8 cellular contexts compared by ENCODE assay signal in the genomic region with DNA sequence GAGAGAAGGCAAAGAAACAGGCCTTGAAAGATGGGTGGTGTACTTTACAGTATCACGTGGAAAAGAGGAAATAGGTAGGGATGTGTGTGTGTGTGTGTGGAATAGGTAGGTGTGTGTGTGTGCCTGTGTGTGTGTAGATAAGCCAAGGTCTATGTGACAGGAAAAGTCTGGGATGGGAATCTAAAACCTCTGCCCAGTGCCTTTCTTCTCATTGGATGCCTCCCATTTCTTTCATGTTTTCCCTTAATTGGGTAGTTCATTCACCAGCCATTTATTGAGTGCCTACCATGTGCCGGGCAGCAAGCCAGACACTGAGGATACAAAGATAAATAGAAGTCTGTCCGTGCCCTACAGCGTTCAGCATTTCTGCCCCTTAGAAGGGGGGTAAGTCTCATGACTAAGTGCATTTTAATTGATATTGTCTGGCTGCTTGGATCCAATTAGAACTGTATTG. TPM values are rescaled to one million over a fixed set of nuclear protein-coding genes. Genes with fewer than 3 reads are reported as not detected.
A peak's percentile ranks its signal among the peaks of the same experiment; 100 is the strongest.
DNase-seq lines count a peak whose midpoint lies in the region; ATAC-seq and TF ChIP-seq lines count a peak whose summit lies in the region.

No MANE protein-coding gene starts in this region.

- peak overlapping the region; percentile 84 for H3K4me3 Mint-ChIP-seq in MCF 10A (ENCODE audit: unreplicated experiment)

- TF ChIP-seq CTCF in AG04449 (IDR thresholded peaks at IDR 0.05; ENCODE audit: insufficient read depth, low read length, missing control alignments) (no peak), MCF 10A (IDR thresholded peaks at IDR 0.05; ENCODE audit: unreplicated experiment) (no peak), lung (IDR thresholded peaks at IDR 0.05; ENCODE audit: control extremely low read depth, extremely low read depth) (no peak), upper lobe of left lung (IDR thresholded peaks at IDR 0.05) (no peak)

- no peaks in the 10 kb centered on the region for H3K9me3 ChIP-seq in HUES64 (ENCODE audit: insufficient read depth, low read depth, low read length)
- H3K9me3 ChIP-seq in lung (ENCODE audit: control insufficient read depth in 2 of 2, insufficient read depth in 1 of 2, low read length in 1 of 2): no peaks in the 10 kb centered on the region
- H3K9me3 ChIP-seq in upper lobe of left lung: no peaks in the 10 kb centered on the region

- H3K27ac ChIP-seq in HUES64 (ENCODE audit: low read depth, low read length): no peak overlapping the region
- H3K27ac ChIP-seq in lung (ENCODE audit: low read depth in 1 of 2, low read length in 1 of 2): peak overlapping the region in 1 of 2 donors; percentile 91
- peak overlapping the region in 3 of 4 donors; percentile 89 to 94 (median 92) for H3K27ac ChIP-seq in upper lobe of left lung

- peaks cover 34% of the 10 kb centered on the region for H3K4me1 Mint-ChIP-seq in MCF 10A (ENCODE audit: insufficient read depth, unreplicated experiment)

- intact Hi-C loops in MCF 10A (cut with micrococcal nuclease): no loop called here

- 88% methylated on average over 4 of the region's 4 CpGs for WGBS in HUES64
- WGBS in lung, 2 donors: 25 to 26% methylated on average over 4 of the region's 4 CpGs
- WGBS in upper lobe of left lung, 2 donors: 25 to 29% methylated on average over 4 of the region's 4 CpGs

- POLR2A ChIA-PET in AG04449 (lab: Yijun Ruan, JAX) (interaction anchor here (0.6 to 2.8 kb wide), 3 partner anchors 10 to 48 kb away, joined by 3 to 23 read pairs (median 19); a partner anchor contains a TSS), MCF 10A (lab: Yijun Ruan, JAX) (interaction anchor here (0.6 to 3.5 kb wide), 17 partner anchors 10 to 702 kb away, joined by 3 to 41 read pairs (median 7); a partner anchor contains a TSS)

- no peak for ATAC-seq in lung (ENCODE audit: insufficient read depth, low FRiP score)
- ATAC-seq in upper lobe of left lung (ENCODE audit: low FRiP score in 2 of 2): no peak
- no peak for ATAC-seq in GM18520 (IDR thresholded peaks at IDR 0.05; ENCODE audit: unreplicated experiment)

- no peaks in the 10 kb centered on the region for H3K9me3 Mint-ChIP-seq in MCF 10A (ENCODE audit: unreplicated experiment)

- peak overlapping the region; percentile 63; the same call in 1 of the 2 replicates for H3K9ac ChIP-seq in HUES64 (ENCODE audit: low read depth, low read length)

- no peak for TF ChIP-seq POLR2A in upper lobe of left lung (IDR thresholded peaks at IDR 0.05)

- no peak for DNase-seq in AG04449 (ENCODE audit: low read depth, low spot score)
- peak; percentile 16 for DNase-seq in MCF 10A (ENCODE audit: unreplicated experiment)
- DNase-seq in lung (ENCODE audit: low spot score): no peak
- DNase-seq in upper lobe of left lung: no peak
- no peak for DNase-seq in ecto neural progenitor cell (ENCODE audit: low spot score)
- no peak for DNase-seq in UCSD-AML1 (lab: John Stamatoyannopoulos, UW; ENCODE audit: unreplicated experiment)

- H3K27me3 ChIP-seq in HUES64 (ENCODE audit: insufficient read depth, low read length): peaks cover 28% of the 10 kb centered on the region
- no peaks in the 10 kb centered on the region for H3K27me3 ChIP-seq in lung (ENCODE audit: control insufficient read depth, insufficient read depth)
- H3K27me3 ChIP-seq in upper lobe of left lung: no peaks in the 10 kb centered on the region

- CTCF ChIA-PET in AG04449 (lab: Yijun Ruan, JAX): interaction anchor here (1.0 to 2.9 kb wide), 8 partner anchors 10 to 77 kb away, joined by 3 to 32 read pairs (median 4); no protein-coding TSS in a partner anchor
- CTCF ChIA-PET in MCF 10A (lab: Yijun Ruan, JAX): interaction anchor here (0.6 to 2.9 kb wide), 6 partner anchors 10 to 1271 kb away, joined by 3 to 23 read pairs (median 4); no protein-coding TSS in a partner anchor

- H3K4me1 ChIP-seq in HUES64 (ENCODE audit: insufficient read depth, low read length): peaks cover 7% of the 10 kb centered on the region; the same call in 1 of the 2 replicates
- H3K4me1 ChIP-seq in lung (ENCODE audit: control insufficient read depth in 2 of 2, insufficient read depth in 2 of 2, low read length in 2 of 2): peaks cover 7 to 10% of the 10 kb centered on the region in 2 donors
- peaks cover 17 to 24% (median 19%) of the 10 kb centered on the region in 4 donors for H3K4me1 ChIP-seq in upper lobe of left lung

- no peak for TF ChIP-seq EP300 in upper lobe of left lung (IDR thresholded peaks at IDR 0.05)

- peak overlapping the region; percentile 84 for H3K27ac Mint-ChIP-seq in MCF 10A (ENCODE audit: low read depth, unreplicated experiment)

- H3K4me3 ChIP-seq in AG04449 (ENCODE audit: low read depth, low read length): peak overlapping the region; percentile 98
- peak overlapping the region; percentile 75 for H3K4me3 ChIP-seq in HUES64 (ENCODE audit: low read length)
- H3K4me3 ChIP-seq in lung: peak overlapping the region; percentile 96
- peak overlapping the region; percentile 70 to 87 (median 72) for H3K4me3 ChIP-seq in upper lobe of left lung

- H3K27me3 Mint-ChIP-seq in MCF 10A (ENCODE audit: insufficient read depth, unreplicated experiment): no peaks in the 10 kb centered on the region

- H3K36me3 ChIP-seq in HUES64 (ENCODE audit: insufficient read depth, low read length) (no peaks in the 10 kb centered on the region), lung (ENCODE audit: control insufficient read depth in 2 of 2, insufficient read depth in 2 of 2, low read length in 2 of 2) (peaks cover 0 to 15% of the 10 kb centered on the region in 2 donors), upper lobe of left lung (peaks cover 0 to 10% (median 0%) of the 10 kb centered on the region in 4 donors)

- no TSS peak for BruUV-seq in MCF 10A (replicated peaks; lab: Mats Ljungman, UMichigan)

- H3K36me3 Mint-ChIP-seq in MCF 10A (ENCODE audit: insufficient read depth, unreplicated experiment): peaks cover 24% of the 10 kb centered on the region

RNA-seq across cellular contexts. Expression of a gene that starts 1.0 kb away (rescaled TPM):
- 43.5 TPM for polyA plus RNA-seq in HUES64 (2013, experiment 1 of 2)
- 38.9 TPM for polyA plus RNA-seq in HUES64 (2013, experiment 2 of 2)
- total RNA-seq in MCF 10A (2022) (56.8 and 57.7 TPM in 2 replicates), lung (10 to 100 TPM; 57.1 to 67.2 TPM), upper lobe of left lung (10 to 100 TPM; 11.1 to 57.9 (median 28.7) TPM)
- 10 to 100 TPM; 35.1 to 65.6 TPM for polyA plus RNA-seq in lung

RNA-seq across cellular contexts. Expression of a gene that starts 31.9 kb away (rescaled TPM):
- polyA plus RNA-seq in HUES64 (2013, experiment 1 of 2): 17.0 TPM
- 17.1 TPM for polyA plus RNA-seq in HUES64 (2013, experiment 2 of 2)
- total RNA-seq in MCF 10A (2022) (17.0 and 18.8 TPM in 2 replicates), lung (10 to 100 TPM in 1 of 2 donors, 1 to 10 TPM in 1; 6.8 to 25.2 TPM), upper lobe of left lung (10 to 100 TPM; 17.8 to 30.1 (median 19.5) TPM)
- 10 to 100 TPM; 23.3 to 29.7 TPM for polyA plus RNA-seq in lung

RNA-seq across cellular contexts. Expression of a gene that starts 48.4 kb away (rescaled TPM):
- 8.1 TPM for polyA plus RNA-seq in HUES64 (2013, experiment 1 of 2)
- polyA plus RNA-seq in HUES64 (2013, experiment 2 of 2): 12.6 TPM
- total RNA-seq in MCF 10A (2022) (2.3 and 4.1 TPM in 2 replicates), lung (10 to 100 TPM; 17.9 to 27.5 TPM), upper lobe of left lung (10 to 100 TPM in 5 of 6 donors, 1 to 10 TPM in 1; 9.2 to 47.1 (median 15.4) TPM)
- polyA plus RNA-seq in lung: 10 to 100 TPM in 1 of 2 donors, 1 to 10 TPM in 1; 6.0 to 10.7 TPM

RNA-seq across cellular contexts. Expression of a gene that starts 49.6 kb away (rescaled TPM):
- 26.3 TPM for polyA plus RNA-seq in HUES64 (2013, experiment 1 of 2)
- 19.9 TPM for polyA plus RNA-seq in HUES64 (2013, experiment 2 of 2)
- total RNA-seq in MCF 10A (2022) (57.1 and 58.9 TPM in 2 replicates), lung (10 to 100 TPM; 32.4 to 63.8 TPM), upper lobe of left lung (10 to 100 TPM; 36.1 to 83.8 (median 55.2) TPM)
- 10 to 100 TPM; 40.8 to 57.5 TPM for polyA plus RNA-seq in lung

RNA-seq across cellular contexts. Expression of a gene that starts 50.0 kb away (rescaled TPM):
- 27.9 TPM for polyA plus RNA-seq in HUES64 (2013, experiment 1 of 2)
- polyA plus RNA-seq in HUES64 (2013, experiment 2 of 2): 23.9 TPM
- total RNA-seq in MCF 10A (2022): 36.1 and 37.6 TPM in 2 replicates
- total RNA-seq in lung: 10 to 100 TPM; 17.2 to 28.9 TPM
- 10 to 100 TPM; 14.6 to 17.1 TPM for polyA plus RNA-seq in lung
- 10 to 100 TPM in 3 of 6 donors, 1 to 10 TPM in 3; 6.9 to 24.1 (median 9.7) TPM for total RNA-seq in upper lobe of left lung
